19 cellular contexts compared by ENCODE assay signal in genomic region chr12:120800665-120801064, GRCh38.
DNase-seq lines count a peak whose midpoint lies in the region; ATAC-seq, FAIRE-seq and TF ChIP-seq lines count a peak whose summit lies in the region.
"Had no signal": no experiment of that assay in that cellular context is flagged by ENCODE, and none has a peak within 500 bp of the region (broad histone marks: within the 10 kb centered on the region; RNA-seq: fewer than 3 reads in every experiment).

No MANE protein-coding gene starts in this region.

- ATAC-seq in activated CD8-positive, alpha-beta T cell treated with anti-CD3 and anti-CD28 coated beads for 36 hours, result peak; percentile 52
- ATAC-seq in activated CD8-positive, alpha-beta T cell treated with anti-CD3 and anti-CD28 coated beads, Interleukin-2, amount 10 ng/mL, durations not matched to agents 7 days and 5 days, result no peak
- ATAC-seq in stimulated activated effector memory CD8-positive, alpha-beta T cell treated with anti-CD3 and anti-CD28 coated beads, Interleukin-12 subunit alpha, Interleukin-12 subunit beta, amount 100 ng/mL, for 72 hours, result peak; percentile 83
- no peak for ATAC-seq in pancreas
- no peak for ATAC-seq in HG03135 (IDR thresholded peaks at IDR 0.05; ENCODE audit: unreplicated experiment)
- ATAC-seq: A549, natural killer cell had no signal

- CTCF ChIA-PET in activated CD8-positive, alpha-beta T cell treated with anti-CD3 and anti-CD28 coated beads for 36 hours (lab: Charles Lee), result interaction anchor here (0.6 to 2.8 kb wide), 7 partner anchors 12 to 218 kb away, joined by 3 to 9 read pairs (median 5); no protein-coding TSS in a partner anchor
- CTCF ChIA-PET in activated CD8-positive, alpha-beta T cell treated with anti-CD3 and anti-CD28 coated beads, Interleukin-2, amount 10 ng/mL, durations not matched to agents 7 days and 5 days (lab: Charles Lee), result interaction anchor here (0.6 to 2.5 kb wide), 3 partner anchors 14 to 171 kb away, joined by 3 to 14 read pairs (median 4); no protein-coding TSS in a partner anchor

- intact Hi-C loops in activated CD8-positive, alpha-beta T cell treated with anti-CD3 and anti-CD28 coated beads for 36 hours (cut with micrococcal nuclease), result no loop called here
- intact Hi-C loops in pancreas (cut with DNase I), result no loop called here

- no peaks in the 10 kb centered on the region for H3K9me3 ChIP-seq in pancreas
- H3K9me3 ChIP-seq: suprapubic skin had no signal

- no peak overlapping the region for H3K27ac ChIP-seq in pancreas
- H3K27ac ChIP-seq: A549, breast epithelium, suprapubic skin had no signal

- peaks cover 57% of the 10 kb centered on the region for H3K4me1 Mint-ChIP-seq in activated CD8-positive, alpha-beta T cell treated with anti-CD3 and anti-CD28 coated beads for 36 hours (ENCODE audit: low read depth)
- H3K4me1 Mint-ChIP-seq in activated CD8-positive, alpha-beta T cell treated with anti-CD3 and anti-CD28 coated beads, Interleukin-2, amount 10 ng/mL, durations not matched to agents 7 days and 5 days (ENCODE audit: low read depth), result peaks cover 30% of the 10 kb centered on the region
- peaks cover 44 to 54% (median 46%) of the 10 kb centered on the region in 3 donors for H3K4me1 Mint-ChIP-seq in IgD-negative memory B cell
- H3K4me1 Mint-ChIP-seq in stimulated activated effector memory CD8-positive, alpha-beta T cell treated with anti-CD3 and anti-CD28 coated beads, Interleukin-12 subunit alpha, Interleukin-12 subunit beta, amount 100 ng/mL, for 72 hours, result peaks cover 42% of the 10 kb centered on the region

- no peaks in the 10 kb centered on the region for H3K4me1 ChIP-seq in pancreas
- H3K4me1 ChIP-seq: A549, breast epithelium had no signal

- H3K27ac Mint-ChIP-seq in activated CD8-positive, alpha-beta T cell treated with anti-CD3 and anti-CD28 coated beads for 36 hours, result peak overlapping the region; percentile 60
- no peak overlapping the region for H3K27ac Mint-ChIP-seq in activated CD8-positive, alpha-beta T cell treated with anti-CD3 and anti-CD28 coated beads, Interleukin-2, amount 10 ng/mL, durations not matched to agents 7 days and 5 days
- peak overlapping the region in 2 of 3 donors; percentile 46 to 81 for H3K27ac Mint-ChIP-seq in IgD-negative memory B cell
- H3K27ac Mint-ChIP-seq in stimulated activated effector memory CD8-positive, alpha-beta T cell treated with anti-CD3 and anti-CD28 coated beads, Interleukin-12 subunit alpha, Interleukin-12 subunit beta, amount 100 ng/mL, for 72 hours, result peak overlapping the region; percentile 69

- POLR2A ChIA-PET in activated CD8-positive, alpha-beta T cell treated with anti-CD3 and anti-CD28 coated beads for 36 hours (lab: Charles Lee), result interaction anchor here (0.6 to 1.1 kb wide), 3 partner anchors 38 to 173 kb away, joined by 3 to 4 read pairs (median 3); no protein-coding TSS in a partner anchor
- POLR2A ChIA-PET in activated CD8-positive, alpha-beta T cell treated with anti-CD3 and anti-CD28 coated beads, Interleukin-2, amount 10 ng/mL, durations not matched to agents 7 days and 5 days (lab: Charles Lee), result no interaction called here

- H3K4me3 Mint-ChIP-seq in activated CD8-positive, alpha-beta T cell treated with anti-CD3 and anti-CD28 coated beads for 36 hours, result no peak overlapping the region
- H3K4me3 Mint-ChIP-seq in activated CD8-positive, alpha-beta T cell treated with anti-CD3 and anti-CD28 coated beads, Interleukin-2, amount 10 ng/mL, durations not matched to agents 7 days and 5 days, result no peak overlapping the region
- no peak overlapping the region for H3K4me3 Mint-ChIP-seq in IgD-negative memory B cell
- no peak overlapping the region for H3K4me3 Mint-ChIP-seq in stimulated activated effector memory CD8-positive, alpha-beta T cell treated with anti-CD3 and anti-CD28 coated beads, Interleukin-12 subunit alpha, Interleukin-12 subunit beta, amount 100 ng/mL, for 72 hours
- H3K4me3 Mint-ChIP-seq: CD4-positive, CD25-positive, alpha-beta regulatory T cell; natural killer cell had no signal

- DNase-seq in activated CD8-positive, alpha-beta T cell treated with anti-CD3 and anti-CD28 coated beads for 36 hours, result no peak
- no peak for DNase-seq in activated CD8-positive, alpha-beta T cell treated with anti-CD3 and anti-CD28 coated beads, Interleukin-2, amount 10 ng/mL, durations not matched to agents 7 days and 5 days
- DNase-seq in amniotic epithelial cell (ENCODE audit: low read depth) (peak; percentile 46), pancreas (no peak), NCI-H1436 treated with DMSO at 0.1 percent for 48 hours (lab: John Stamatoyannopoulos, UW) (no peak)
- no peak for DNase-seq in stimulated activated effector memory CD8-positive, alpha-beta T cell treated with anti-CD3 and anti-CD28 coated beads, Interleukin-12 subunit alpha, Interleukin-12 subunit beta, amount 100 ng/mL, for 72 hours (ENCODE audit: low spot score in 2 of 2)
- DNase-seq: activated CD4-positive, alpha-beta T cell treated with anti-CD3 and anti-CD28 coated beads for 4 hours; activated effector memory CD4-positive, alpha-beta T cell treated with anti-CD3 and anti-CD28 coated beads, Interleukin-2, amount 50 U/mL, for 16 hours; CD4-positive, CD25-positive, alpha-beta regulatory T cell; foreskin fibroblast; natural killer cell; stimulated activated CD4-positive, alpha-beta T cell treated with anti-CD3 and anti-CD28 coated beads, Interleukin-15, amount 100 ng/mL, for 24 hours had no signal

- no peaks in the 10 kb centered on the region for H3K27me3 Mint-ChIP-seq in activated CD8-positive, alpha-beta T cell treated with anti-CD3 and anti-CD28 coated beads for 36 hours
- no peaks in the 10 kb centered on the region for H3K27me3 Mint-ChIP-seq in activated CD8-positive, alpha-beta T cell treated with anti-CD3 and anti-CD28 coated beads, Interleukin-2, amount 10 ng/mL, durations not matched to agents 7 days and 5 days (ENCODE audit: low read depth)
- H3K27me3 Mint-ChIP-seq in IgD-negative memory B cell, result no peaks in the 10 kb centered on the region
- H3K27me3 Mint-ChIP-seq: CD4-positive, CD25-positive, alpha-beta regulatory T cell had no signal

- peaks cover 23% of the 10 kb centered on the region for H3K36me3 Mint-ChIP-seq in activated CD8-positive, alpha-beta T cell treated with anti-CD3 and anti-CD28 coated beads for 36 hours (ENCODE audit: low read depth)
- peaks cover 21% of the 10 kb centered on the region for H3K36me3 Mint-ChIP-seq in activated CD8-positive, alpha-beta T cell treated with anti-CD3 and anti-CD28 coated beads, Interleukin-2, amount 10 ng/mL, durations not matched to agents 7 days and 5 days (ENCODE audit: low read depth)
- H3K36me3 Mint-ChIP-seq in IgD-negative memory B cell, result peaks cover 12% of the 10 kb centered on the region
- H3K36me3 Mint-ChIP-seq in stimulated activated effector memory CD8-positive, alpha-beta T cell treated with anti-CD3 and anti-CD28 coated beads, Interleukin-12 subunit alpha, Interleukin-12 subunit beta, amount 100 ng/mL, for 72 hours, result peaks cover 20% of the 10 kb centered on the region

- H3K36me3 ChIP-seq in pancreas, result no peaks in the 10 kb centered on the region
- H3K36me3 ChIP-seq: breast epithelium had no signal

- H3K9me3 Mint-ChIP-seq in activated CD8-positive, alpha-beta T cell treated with anti-CD3 and anti-CD28 coated beads for 36 hours, result peaks cover 14% of the 10 kb centered on the region
- H3K9me3 Mint-ChIP-seq in activated CD8-positive, alpha-beta T cell treated with anti-CD3 and anti-CD28 coated beads, Interleukin-2, amount 10 ng/mL, durations not matched to agents 7 days and 5 days (ENCODE audit: insufficient read depth), result peaks cover 12% of the 10 kb centered on the region
- peaks cover 0 to 6% (median 3%) of the 10 kb centered on the region in 3 donors for H3K9me3 Mint-ChIP-seq in IgD-negative memory B cell
- H3K9me3 Mint-ChIP-seq in stimulated activated effector memory CD8-positive, alpha-beta T cell treated with anti-CD3 and anti-CD28 coated beads, Interleukin-12 subunit alpha, Interleukin-12 subunit beta, amount 100 ng/mL, for 72 hours, result peaks cover 8% of the 10 kb centered on the region

- no peaks in the 10 kb centered on the region for H3K27me3 ChIP-seq in pancreas
- H3K27me3 ChIP-seq: breast epithelium, suprapubic skin had no signal

- H3K4me3 ChIP-seq in pancreas, result no peak overlapping the region
- H3K4me3 ChIP-seq: A549, breast epithelium, lung, suprapubic skin had no signal

- FAIRE-seq in pancreas (lab: Jason Lieb, UNC), result no peak
- FAIRE-seq: A549, endometrium had no signal

- no peak for TF ChIP-seq CTCF in activated CD8-positive, alpha-beta T cell treated with anti-CD3 and anti-CD28 coated beads for 36 hours (IDR thresholded peaks at IDR 0.05)
- TF ChIP-seq CTCF in pancreas (IDR thresholded peaks at IDR 0.05), result no peak

Comparison
In these comparisons a context has a peak if more than half of its experiments do, and no peak if none do; other contexts are left out.
1. ATAC-seq: peak in activated CD8-positive, alpha-beta T cell treated with anti-CD3 and anti-CD28 coated beads for 36 hours (single experiment) and stimulated activated effector memory CD8-positive, alpha-beta T cell treated with anti-CD3 and anti-CD28 coated beads, Interleukin-12 subunit alpha, Interleukin-12 subunit beta, amount 100 ng/mL, for 72 hours (single experiment); none in activated CD8-positive, alpha-beta T cell treated with anti-CD3 and anti-CD28 coated beads, Interleukin-2, amount 10 ng/mL, durations not matched to agents 7 days and 5 days (single experiment), pancreas (0 of 4) and HG03135 (single experiment).